In genomic region chr22:47167921-47168320, GRCh38 we compare ENCODE assay signal across 6 cellular contexts.
DNase-seq lines count a peak whose midpoint lies in the region; ATAC-seq, FAIRE-seq and TF ChIP-seq lines count a peak whose summit lies in the region.
"Not testable (repeated sequence)": the region's sequence is repeated elsewhere in the genome, so short reads cannot be mapped to it uniquely, and the experiment has no call there.

No MANE protein-coding gene starts in this region.

- DNase-seq in activated CD8-positive, alpha-beta T cell treated with anti-CD3 and anti-CD28 coated beads, Interleukin-2, amount 10 ng/mL, durations not matched to agents 7 days and 5 days; HepG2 (ENCODE audit: low spot score): not testable (repeated sequence)
- peak; percentile 51 for DNase-seq in chondrocyte (ENCODE audit: low spot score)
- peak; percentile 31 for DNase-seq in cardiac septum (ENCODE audit: low spot score)
- peak in 3 of 5 donors; percentile 1 to 15 (median 4) for DNase-seq in ovary
- DNase-seq in stomach, result peak; percentile 11

- not testable (repeated sequence) for TF ChIP-seq POLR2A in HepG2 (IDR thresholded peaks at IDR 0.05; ENCODE audit: insufficient read depth in 1 of 2, low read depth in 2 of 2, low read length in 2 of 2); ovary (IDR thresholded peaks at IDR 0.05); stomach (IDR thresholded peaks at IDR 0.05)

- H3K27me3 Mint-ChIP-seq in activated CD8-positive, alpha-beta T cell treated with anti-CD3 and anti-CD28 coated beads, Interleukin-2, amount 10 ng/mL, durations not matched to agents 7 days and 5 days (ENCODE audit: low read depth); chondrocyte (ENCODE audit: low read depth): not testable (repeated sequence)

- TF ChIP-seq RAD21 in HepG2 (CRISPR knock-in tag; IDR thresholded peaks at IDR 0.05), result not testable (repeated sequence)

- H3K4me1 Mint-ChIP-seq in activated CD8-positive, alpha-beta T cell treated with anti-CD3 and anti-CD28 coated beads, Interleukin-2, amount 10 ng/mL, durations not matched to agents 7 days and 5 days (ENCODE audit: low read depth); chondrocyte (ENCODE audit: low read depth): not testable (repeated sequence)

- not testable (repeated sequence) for FAIRE-seq in HepG2 (lab: Jason Lieb, UNC)

- H3K4me3 ChIP-seq in HepG2 (replicated peaks in 1 of 3; ENCODE audit: insufficient read depth in 1 of 3, low read depth in 2 of 3, low read length in 3 of 3); ovary; stomach: not testable (repeated sequence)

- H3K36me3 Mint-ChIP-seq in activated CD8-positive, alpha-beta T cell treated with anti-CD3 and anti-CD28 coated beads, Interleukin-2, amount 10 ng/mL, durations not matched to agents 7 days and 5 days (ENCODE audit: low read depth); chondrocyte (ENCODE audit: low read depth): not testable (repeated sequence)

- peaks cover 32% of the 10 kb centered on the region for H3K4me1 ChIP-seq in HepG2 (ENCODE audit: insufficient read depth, low read length)
- not testable (repeated sequence) for H3K4me1 ChIP-seq in ovary (ENCODE audit: insufficient read depth); stomach

- not testable (repeated sequence) for H3K4me2 ChIP-seq in HepG2 (ENCODE audit: low read depth, low read length)

- POLR2A ChIA-PET in activated CD8-positive, alpha-beta T cell treated with anti-CD3 and anti-CD28 coated beads, Interleukin-2, amount 10 ng/mL, durations not matched to agents 7 days and 5 days (lab: Charles Lee); HepG2 (lab: Yijun Ruan, JAX): not testable (repeated sequence)

- 100% methylated on average over 6 of the region's 6 CpGs for WGBS in HepG2 (ENCODE audit: low lambda C conversion rate)
- WGBS in ovary, 3 donors, result 98 to 99% (median 98%) methylated on average over 6 of the region's 6 CpGs
- WGBS in stomach, 5 donors, result 97 to 99% (median 97%) methylated on average over 6 of the region's 6 CpGs

- BruUV-seq in HepG2 (replicated peaks; lab: Mats Ljungman, UMichigan), result not testable (repeated sequence)

- H3K36me3 ChIP-seq in HepG2 (replicated peaks in 1 of 2; ENCODE audit: control insufficient read depth in 1 of 2, insufficient read depth in 2 of 2, low read length in 2 of 2); ovary: not testable (repeated sequence)
- H3K36me3 ChIP-seq in stomach, result peaks cover 0 to 63% (median 43%) of the 10 kb centered on the region in 4 donors

- H3K27ac Mint-ChIP-seq in activated CD8-positive, alpha-beta T cell treated with anti-CD3 and anti-CD28 coated beads, Interleukin-2, amount 10 ng/mL, durations not matched to agents 7 days and 5 days, result peak overlapping the region; percentile 19
- not testable (repeated sequence) for H3K27ac Mint-ChIP-seq in chondrocyte (ENCODE audit: unreplicated experiment)

- not testable (repeated sequence) for H3K9me3 Mint-ChIP-seq in activated CD8-positive, alpha-beta T cell treated with anti-CD3 and anti-CD28 coated beads, Interleukin-2, amount 10 ng/mL, durations not matched to agents 7 days and 5 days (ENCODE audit: insufficient read depth); chondrocyte (ENCODE audit: low read depth)

- H3K27me3 ChIP-seq in HepG2 (ENCODE audit: control insufficient read depth in 1 of 2, insufficient read depth in 2 of 2, low read length in 2 of 2); ovary; stomach: not testable (repeated sequence)

- H3K4me3 Mint-ChIP-seq in activated CD8-positive, alpha-beta T cell treated with anti-CD3 and anti-CD28 coated beads, Interleukin-2, amount 10 ng/mL, durations not matched to agents 7 days and 5 days; chondrocyte (ENCODE audit: unreplicated experiment): not testable (repeated sequence)

- not testable (repeated sequence) for H3K9ac ChIP-seq in HepG2 (ENCODE audit: insufficient read depth, low read depth, low read length)

- H3K27ac ChIP-seq in HepG2 (ENCODE audit: extremely low read length, insufficient read depth, low read length); ovary; stomach: not testable (repeated sequence)

- in situ Hi-C loops in HepG2 (cut with HindIII; ENCODE audit: extremely low pct_ligation_motif_present, low pct_unique_long_range_greater_than_20kb), result not testable (repeated sequence)

- intact Hi-C loops in cardiac septum (cut with DNase I); HepG2 (cut with micrococcal nuclease; ENCODE audit: unreplicated experiment); ovary (cut with DNase I); stomach (cut with DNase I; ENCODE audit: low total_unique reads): not testable (repeated sequence)

- not testable (repeated sequence) for H3K79me2 ChIP-seq in HepG2 (ENCODE audit: insufficient read depth, low read length)

- TF ChIP-seq CTCF in chondrocyte (IDR thresholded peaks at IDR 0.05); HepG2 (CRISPR knock-in tag; IDR thresholded peaks at IDR 0.05); ovary (IDR thresholded peaks at IDR 0.05); stomach (IDR thresholded peaks at IDR 0.05): not testable (repeated sequence)

- not testable (repeated sequence) for H4K20me1 ChIP-seq in HepG2 (ENCODE audit: insufficient read depth, low read length)

- not testable (repeated sequence) for H3K9me3 ChIP-seq in HepG2 (ENCODE audit: low read length); ovary; stomach

- CTCF ChIA-PET in activated CD8-positive, alpha-beta T cell treated with anti-CD3 and anti-CD28 coated beads, Interleukin-2, amount 10 ng/mL, durations not matched to agents 7 days and 5 days (lab: Charles Lee); HepG2 (lab: Yijun Ruan, JAX; ENCODE audit: low intra/inter-chr PET ratio, low total read pairs): not testable (repeated sequence)

- not testable (repeated sequence) for ATAC-seq in activated CD8-positive, alpha-beta T cell treated with anti-CD3 and anti-CD28 coated beads, Interleukin-2, amount 10 ng/mL, durations not matched to agents 7 days and 5 days; HepG2

- H2AFZ ChIP-seq in HepG2 (ENCODE audit: low read length), result not testable (repeated sequence)

- not testable (repeated sequence) for TF ChIP-seq EP300 in HepG2 (IDR thresholded peaks at IDR 0.05; ENCODE audit: low read depth in 2 of 2, low read length in 2 of 2); HepG2 (CRISPR knock-in tag; IDR thresholded peaks at IDR 0.05; ENCODE audit: borderline replicate concordance); ovary (IDR thresholded peaks at IDR 0.05); stomach (IDR thresholded peaks at IDR 0.05)

TF ChIP-seq in HepG2, 621 proteins besides CTCF, POLR2A, EP300 and RAD21:
- peak; percentile 49; the same call in 1 of the 2 replicates for TF ChIP-seq ZNF629 (CRISPR knock-in tag; conservative IDR thresholded peaks at IDR 0.05)
